ENCODE assay signal across 9 cellular contexts in genomic region chr12:124496584-124496983, GRCh38.
DNase-seq lines count a peak whose midpoint lies in the region; ATAC-seq and TF ChIP-seq lines count a peak whose summit lies in the region.
"Had no signal": no experiment of that assay in that cellular context is flagged by ENCODE, and none has a peak within 500 bp of the region (broad histone marks: within the 10 kb centered on the region; RNA-seq: fewer than 3 reads in every experiment).

No MANE protein-coding gene starts in this region.

- no peak overlapping the region for H3K27ac Mint-ChIP-seq in neural progenitor cell

- peaks cover 17% of the 10 kb centered on the region for H3K36me3 ChIP-seq in right atrium auricular region
- peaks cover 16 to 35% (median 25%) of the 10 kb centered on the region in 4 donors for H3K36me3 ChIP-seq in esophagus muscularis mucosa
- H3K36me3 ChIP-seq in tibial nerve: peaks cover 0 to 33% (median 0%) of the 10 kb centered on the region in 3 donors
- H3K36me3 ChIP-seq in neural progenitor cell: no peaks in the 10 kb centered on the region

- peaks cover 15% of the 10 kb centered on the region for H3F3A ChIP-seq in neural progenitor cell (ENCODE audit: low read depth)

- H3K4me1 ChIP-seq in right atrium auricular region (peaks cover 0 to 82% of the 10 kb centered on the region in 2 donors), esophagus muscularis mucosa (peaks cover 63 to 100% (median 88%) of the 10 kb centered on the region in 4 donors), tibial nerve (peaks cover 9 to 99% (median 54%) of the 10 kb centered on the region in 4 donors), neural progenitor cell (peaks cover 20% of the 10 kb centered on the region)

- DNase-seq in right atrium auricular region (ENCODE audit: low spot score) (no peak), left cardiac atrium (no peak), OCI-M1 (lab: John Stamatoyannopoulos, UW) (peak; percentile 14), esophagus muscularis mucosa (ENCODE audit: extremely low spot score) (no peak), tibial nerve (ENCODE audit: low spot score in 2 of 2) (no peak), neural progenitor cell (ENCODE audit: low spot score) (no peak)
- DNase-seq in activated CD4-positive, alpha-beta T cell treated with anti-CD3 and anti-CD28 coated beads for 1 hour: no peak
- DNase-seq: NCI-H1092 treated with DMSO at 0.1 percent for 48 hours had no signal

- H3K27ac ChIP-seq in right atrium auricular region: peak overlapping the region; percentile 71 to 79
- H3K27ac ChIP-seq in esophagus muscularis mucosa (replicated peaks in 1 of 4): peak overlapping the region; percentile 38 to 83 (median 76)
- H3K27ac ChIP-seq in tibial nerve: peak overlapping the region in 3 of 4 donors; percentile 44 to 88 (median 78)
- H3K27ac ChIP-seq in neural progenitor cell: no peak overlapping the region

- ATAC-seq in left cardiac atrium (no peak), HG03159 (IDR thresholded peaks at IDR 0.05; ENCODE audit: unreplicated experiment) (no peak)

- no peak overlapping the region for H3K9ac ChIP-seq in neural progenitor cell

- peaks cover 44% of the 10 kb centered on the region for H3K4me1 Mint-ChIP-seq in neural progenitor cell

- H3K4me2 ChIP-seq in neural progenitor cell: no peak overlapping the region

- peaks cover 88% of the 10 kb centered on the region for H3K79me2 ChIP-seq in neural progenitor cell (ENCODE audit: low read depth)

- no peak overlapping the region for H2AFZ ChIP-seq in neural progenitor cell (replicated peaks)

- no peak overlapping the region for H3K4me3 ChIP-seq in right atrium auricular region
- no peak overlapping the region for H3K4me3 ChIP-seq in esophagus muscularis mucosa
- no peak overlapping the region for H3K4me3 ChIP-seq in tibial nerve
- H3K4me3 ChIP-seq in neural progenitor cell: no peak overlapping the region

- H3K27me3 ChIP-seq in right atrium auricular region (no peaks in the 10 kb centered on the region), esophagus muscularis mucosa (no peaks in the 10 kb centered on the region), tibial nerve (no peaks in the 10 kb centered on the region), neural progenitor cell (no peaks in the 10 kb centered on the region)

- no peaks in the 10 kb centered on the region for H3K9me3 ChIP-seq in right atrium auricular region
- H3K9me3 ChIP-seq in esophagus muscularis mucosa: no peaks in the 10 kb centered on the region
- H3K9me3 ChIP-seq in tibial nerve: no peaks in the 10 kb centered on the region
- no peaks in the 10 kb centered on the region for H3K9me3 ChIP-seq in neural progenitor cell (ENCODE audit: low read depth)

- H3K4me3 Mint-ChIP-seq in neural progenitor cell: no peak overlapping the region

- peaks cover 3% of the 10 kb centered on the region for H3K27me3 Mint-ChIP-seq in neural progenitor cell (ENCODE audit: insufficient read depth, low read depth)

- 67% methylated on average over 3 of the region's 3 CpGs for WGBS in esophagus muscularis mucosa
- WGBS in tibial nerve, 2 donors: 75 to 76% methylated on average over 2 to 3 of the region's 3 CpGs

- H4K20me1 ChIP-seq in neural progenitor cell (ENCODE audit: low read depth): peaks cover 93% of the 10 kb centered on the region

- intact Hi-C loops in left cardiac atrium (cut with DNase I): no loop called here
- intact Hi-C loops in esophagus muscularis mucosa (cut with DNase I): no loop called here

- TF ChIP-seq CTCF in right atrium auricular region (IDR thresholded peaks at IDR 0.05) (no peak), esophagus muscularis mucosa (IDR thresholded peaks at IDR 0.05) (no peak), tibial nerve (IDR thresholded peaks at IDR 0.05) (no peak), neural progenitor cell (IDR thresholded peaks at IDR 0.05) (no peak)

- H3K36me3 Mint-ChIP-seq in neural progenitor cell: peaks cover 2% of the 10 kb centered on the region

- no peak for TF ChIP-seq EP300 in esophagus muscularis mucosa (IDR thresholded peaks at IDR 0.05)
- TF ChIP-seq EP300 in tibial nerve (IDR thresholded peaks at IDR 0.05): no peak

- no peaks in the 10 kb centered on the region for H3K9me3 Mint-ChIP-seq in neural progenitor cell

- no peak for TF ChIP-seq POLR2A in esophagus muscularis mucosa (IDR thresholded peaks at IDR 0.05; ENCODE audit: low read depth)
- TF ChIP-seq POLR2A in tibial nerve (IDR thresholded peaks at IDR 0.05): no peak
